In the genomic region with DNA sequence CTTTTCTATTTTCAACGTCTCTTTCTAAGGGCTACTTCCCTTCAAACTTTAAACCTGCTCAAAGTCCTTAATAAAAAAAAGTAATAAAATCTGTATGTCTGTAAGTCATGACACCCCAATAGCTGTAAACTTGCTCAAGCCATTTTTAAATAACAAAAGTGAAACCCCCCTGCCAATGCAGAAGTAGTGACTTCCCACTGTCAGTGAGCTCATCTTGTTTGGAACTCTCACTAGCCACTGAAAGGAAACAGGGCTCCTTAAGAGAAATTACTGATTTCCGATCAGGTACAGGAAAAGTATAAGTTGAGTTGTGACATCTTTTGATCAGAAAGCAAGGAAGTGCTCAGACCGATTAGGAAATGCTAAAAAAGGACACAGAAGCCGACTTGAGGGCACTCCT, we compare ENCODE assay signal across 9 cellular contexts. TPM values are rescaled to one million over a fixed set of nuclear protein-coding genes. Genes with fewer than 3 reads are reported as not detected.
DNase-seq lines count a peak whose midpoint lies in the region; ATAC-seq, FAIRE-seq and TF ChIP-seq lines count a peak whose summit lies in the region.
"Had no signal": no experiment of that assay in that cellular context is flagged by ENCODE, and none has a peak within 500 bp of the region (broad histone marks: within the 10 kb centered on the region; RNA-seq: fewer than 3 reads in every experiment).

No MANE protein-coding gene starts in this region.

- TF ChIP-seq POLR2A in esophagus muscularis mucosa (IDR thresholded peaks at IDR 0.05; ENCODE audit: low read depth): no peak

- H3F3A ChIP-seq in PC-3 (ENCODE audit: low read length, unreplicated experiment): no peaks in the 10 kb centered on the region

- intact Hi-C loops in esophagus muscularis mucosa (cut with DNase I) (no loop called here), PC-3 (cut with micrococcal nuclease) (no loop called here)

- CTCF ChIA-PET in PC-3 (lab: Charles Lee): no interaction called here

- 50% methylated on average over 4 of the region's 4 CpGs for WGBS in esophagus muscularis mucosa

- H3K4me2 ChIP-seq in PC-3 (ENCODE audit: low read length): no peak overlapping the region

- no peaks in the 10 kb centered on the region for H3K9me3 ChIP-seq in esophagus muscularis mucosa
- no peaks in the 10 kb centered on the region for H3K9me3 ChIP-seq in PC-3 (ENCODE audit: low read length)

- H2AFZ ChIP-seq in PC-3 (ENCODE audit: low read length): no peak overlapping the region

- H3K27ac ChIP-seq in esophagus muscularis mucosa (replicated peaks in 1 of 4): peak overlapping the region in 3 of 4 donors; percentile 5 to 24 (median 10)
- H3K27ac ChIP-seq in PC-3 (ENCODE audit: low read length): no peak overlapping the region

- H3K4me1 Mint-ChIP-seq in IgD-negative memory B cell: peaks cover 19 to 33% (median 30%) of the 10 kb centered on the region in 3 donors

- POLR2A ChIA-PET in PC-3 (lab: Charles Lee; ENCODE audit: unreplicated experiment): no interaction called here

- H3K9me3 Mint-ChIP-seq in IgD-negative memory B cell: peaks cover 0 to 3% (median 0%) of the 10 kb centered on the region in 3 donors

- in situ Hi-C loops in GM13976 (cut with MboI; ENCODE audit: low sequenced_read_pairs, unreplicated experiment): no loop called here

- H3K36me3 ChIP-seq in esophagus muscularis mucosa (no peaks in the 10 kb centered on the region), PC-3 (ENCODE audit: low read depth, low read length) (no peaks in the 10 kb centered on the region)

- no peaks in the 10 kb centered on the region for H3K79me2 ChIP-seq in PC-3 (ENCODE audit: low read length)

- H3K27me3 ChIP-seq in esophagus muscularis mucosa (no peaks in the 10 kb centered on the region), PC-3 (ENCODE audit: low read length) (no peaks in the 10 kb centered on the region)

- ATAC-seq in GM21367 (IDR thresholded peaks at IDR 0.05; ENCODE audit: unreplicated experiment): peak; percentile 57
- no peak for ATAC-seq in PC-3
- ATAC-seq: left lobe of liver had no signal

- TF ChIP-seq CTCF in GM13976 (IDR thresholded peaks at IDR 0.05; ENCODE audit: borderline replicate concordance, control extremely low read depth, extremely low read depth, insufficient read depth, missing control alignments) (no peak), esophagus muscularis mucosa (IDR thresholded peaks at IDR 0.05) (no peak), PC-3 (conservative IDR thresholded peaks at IDR 0.05; ENCODE audit: low read depth, low read length) (no peak)

- H3K9me2 ChIP-seq in PC-3 (replicated peaks; ENCODE audit: low read length): no peaks in the 10 kb centered on the region

- no peak for FAIRE-seq in HTR-8/SVneo (lab: Jason Lieb, UNC)

- no peak overlapping the region for H3K9ac ChIP-seq in PC-3 (ENCODE audit: low read length)

- H3K27me3 Mint-ChIP-seq in IgD-negative memory B cell: no peaks in the 10 kb centered on the region

- peak overlapping the region; percentile 47 to 91 (median 87) for H3K27ac Mint-ChIP-seq in IgD-negative memory B cell

- no peak overlapping the region for H3K4me3 ChIP-seq in esophagus muscularis mucosa
- no peak overlapping the region for H3K4me3 ChIP-seq in PC-3 (ENCODE audit: low read length)

- TF ChIP-seq EP300 in esophagus muscularis mucosa (IDR thresholded peaks at IDR 0.05): no peak

- H3K36me3 Mint-ChIP-seq in IgD-negative memory B cell: peaks cover 4% of the 10 kb centered on the region

- peak overlapping the region; percentile 5 to 90 (median 66) for H3K4me3 Mint-ChIP-seq in IgD-negative memory B cell

- H3K4me1 ChIP-seq in esophagus muscularis mucosa: peaks cover 13 to 70% (median 58%) of the 10 kb centered on the region in 4 donors
- H3K4me1 ChIP-seq in PC-3 (ENCODE audit: insufficient read depth, low read length): peaks cover 31% of the 10 kb centered on the region

- no TSS peak for BruUV-seq in PC-3 (replicated peaks; lab: Mats Ljungman, UMichigan)

- DNase-seq in GM13976 (ENCODE audit: low spot score) (peak; percentile 50), esophagus muscularis mucosa (ENCODE audit: extremely low spot score) (no peak), PC-3 (no peak), AG08396 (ENCODE audit: low spot score) (no peak), hypothalamus (lab: John Stamatoyannopoulos, UW) (no peak), HTR-8/SVneo (ENCODE audit: insufficient read length, low spot score) (no peak)

- no peaks in the 10 kb centered on the region for H4K20me1 ChIP-seq in PC-3 (ENCODE audit: low read length)

RNA-seq across cellular contexts. Expression of a gene that starts 27.6 kb away (rescaled TPM):
- 1.1 TPM for polyA plus RNA-seq in IgD-negative memory B cell
- total RNA-seq in esophagus muscularis mucosa (1 to 10 TPM in 2 of 4 donors, under 1 TPM in 2; 0.46 to 3.7 (median 1.3) TPM), PC-3 (2014; rRNA removed) (not detected in 2 replicates)

RNA-seq across cellular contexts. Expression of a gene that starts 47.7 kb away (rescaled TPM):
- 4.8 TPM for polyA plus RNA-seq in IgD-negative memory B cell
- total RNA-seq in esophagus muscularis mucosa: 10 to 100 TPM in 3 of 4 donors, 1 to 10 TPM in 1; 3.0 to 14.2 (median 12.4) TPM
- not detected in 2 replicates for total RNA-seq in PC-3 (2014; rRNA removed)
- total RNA-seq: left lobe of liver had no signal
